ENCODE assay signal across 8 cellular contexts in the genomic region with DNA sequence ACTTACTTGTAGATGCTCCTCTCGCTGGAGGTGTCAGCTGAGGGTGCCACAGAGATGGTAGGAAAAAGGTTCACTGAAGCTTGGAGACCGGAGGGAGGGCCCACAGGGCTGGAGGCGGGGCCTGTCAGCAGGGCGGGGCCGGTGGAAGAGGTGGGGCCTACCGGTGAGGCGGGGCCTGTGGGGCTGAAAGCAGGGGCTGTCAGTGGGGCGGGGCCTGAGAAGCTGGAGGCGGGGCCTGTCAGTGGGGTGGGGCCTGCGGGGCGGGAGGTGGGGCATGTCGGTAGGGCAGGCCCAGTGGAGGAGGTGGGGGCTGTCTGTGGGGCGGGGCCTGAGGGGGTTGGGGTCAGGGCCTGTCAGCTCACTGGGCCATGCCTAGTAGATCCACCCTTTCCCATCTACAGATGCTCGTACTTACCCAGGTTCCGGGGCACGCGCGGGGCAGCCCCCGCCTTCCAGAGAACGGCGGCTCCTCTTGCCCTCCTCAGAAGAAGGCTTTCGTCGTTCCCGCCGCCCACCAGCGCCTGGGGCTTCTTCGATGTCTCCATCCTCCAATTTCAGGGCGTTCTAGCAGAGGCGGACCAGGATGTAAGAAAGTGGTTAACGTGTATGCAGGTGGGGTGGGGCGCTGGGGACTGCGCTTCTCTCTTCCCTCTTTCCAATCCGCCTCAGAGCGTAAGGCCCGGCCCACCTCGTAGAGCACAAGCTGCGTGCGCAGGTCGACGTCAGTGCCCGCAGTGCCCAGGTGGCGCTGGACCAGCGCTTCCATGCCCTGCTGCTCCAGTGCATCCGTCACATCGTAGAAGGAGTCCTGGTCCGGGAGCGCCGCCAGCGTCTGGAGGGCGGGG. TPM values are rescaled to one million over a fixed set of nuclear protein-coding genes. Genes with fewer than 3 reads are reported as not detected.
DNase-seq lines count a peak whose midpoint lies in the region; ATAC-seq and TF ChIP-seq lines count a peak whose summit lies in the region.

No MANE protein-coding gene starts in this region.

- DNase-seq in NCI-H748 (lab: John Stamatoyannopoulos, UW; ENCODE audit: unreplicated experiment) (peak; percentile 8), NCI-H748 treated with DMSO at 0.1 percent for 48 hours (lab: John Stamatoyannopoulos, UW) (no peak), OCI-LY7 (ENCODE audit: low spot score) (peak; percentile 83), fibroblast of villous mesenchyme (ENCODE audit: low read depth) (peak; percentile 56), NCI-H1694 treated with DMSO at 0.1 percent for 48 hours (lab: John Stamatoyannopoulos, UW) (no peak)
- DNase-seq in activated T-cell treated with anti-CD3 and anti-CD28 coated beads, Interleukin-2, amount 50 U/mL, for 4 hours, result peak; percentile 57
- peak; percentile 81 to 83 for DNase-seq in stimulated activated CD4-positive, alpha-beta T cell treated with anti-CD3 and anti-CD28 coated beads, Interleukin-2, amount 100 ng/mL, for 24 hours

- intact Hi-C loops in OCI-LY7 (cut with micrococcal nuclease; ENCODE audit: unreplicated experiment), result no loop called here

- peak overlapping the region; percentile 77 for H3K4me3 Mint-ChIP-seq in activated T-cell treated with anti-CD3 and anti-CD28 coated beads, Interleukin-2, amount 50 U/mL, for 4 hours

- H3K36me3 ChIP-seq in OCI-LY7 (ENCODE audit: insufficient read depth, low read length), result peaks cover 33% of the 10 kb centered on the region

- CTCF ChIA-PET in OCI-LY7 (lab: Charles Lee; ENCODE audit: unreplicated experiment), result interaction anchor here (0.6 kb wide), 1 partner anchor 10 kb away, joined by 7 read pairs; a partner anchor contains a TSS

- H3K4me1 Mint-ChIP-seq in activated T-cell treated with anti-CD3 and anti-CD28 coated beads, Interleukin-2, amount 50 U/mL, for 4 hours (ENCODE audit: low read depth), result peaks cover 16% of the 10 kb centered on the region

- no peaks in the 10 kb centered on the region for H3K9me3 Mint-ChIP-seq in activated T-cell treated with anti-CD3 and anti-CD28 coated beads, Interleukin-2, amount 50 U/mL, for 4 hours

- no TSS peak for BruUV-seq in OCI-LY7 (replicated peaks; lab: Mats Ljungman, UMichigan)

- H3K4me3 ChIP-seq in OCI-LY7 (ENCODE audit: low read depth, low read length, poor library complexity, severe bottlenecking) (no peak overlapping the region), fibroblast of villous mesenchyme (ENCODE audit: low read depth, low read length) (no peak overlapping the region)

- H3K27ac ChIP-seq in OCI-LY7 (ENCODE audit: low read depth, low read length, poor library complexity, severe bottlenecking), result no peak overlapping the region

- no peaks in the 10 kb centered on the region for H3K79me2 ChIP-seq in OCI-LY7 (ENCODE audit: insufficient read depth, low read depth, low read length)

- peaks cover 29% of the 10 kb centered on the region for H3K36me3 Mint-ChIP-seq in activated T-cell treated with anti-CD3 and anti-CD28 coated beads, Interleukin-2, amount 50 U/mL, for 4 hours (ENCODE audit: insufficient read depth)

- TF ChIP-seq CTCF in OCI-LY7 (conservative IDR thresholded peaks at IDR 0.05; ENCODE audit: low read length) (no peak), fibroblast of villous mesenchyme (IDR thresholded peaks at IDR 0.05; ENCODE audit: insufficient read depth, low read depth, low read length) (no peak)

- no peaks in the 10 kb centered on the region for H4K20me1 ChIP-seq in OCI-LY7 (ENCODE audit: insufficient read depth, low read length)

- no peaks in the 10 kb centered on the region for H3K27me3 Mint-ChIP-seq in activated T-cell treated with anti-CD3 and anti-CD28 coated beads, Interleukin-2, amount 50 U/mL, for 4 hours (ENCODE audit: low read depth)

- peaks cover 12% of the 10 kb centered on the region for H3K4me1 ChIP-seq in OCI-LY7 (ENCODE audit: insufficient read depth, low read length, poor library complexity, severe bottlenecking)

- H2AFZ ChIP-seq in OCI-LY7 (ENCODE audit: low read length), result no peak overlapping the region

- peak; percentile 93 to 96 for ATAC-seq in activated T-cell treated with anti-CD3 and anti-CD28 coated beads, Interleukin-2, amount 50 U/mL, for 4 hours
- ATAC-seq in GM18867 (IDR thresholded peaks at IDR 0.05; ENCODE audit: unreplicated experiment), result no peak

- H3K9me2 ChIP-seq in OCI-LY7 (ENCODE audit: insufficient read depth, low read length), result no peaks in the 10 kb centered on the region

- no peak overlapping the region for H3K4me2 ChIP-seq in OCI-LY7 (ENCODE audit: low read length)

- H3K9me3 ChIP-seq in OCI-LY7 (ENCODE audit: low read length), result no peaks in the 10 kb centered on the region

- POLR2A ChIA-PET in OCI-LY7 (lab: Charles Lee), result interaction anchor here (1.3 to 2.1 kb wide), 2 partner anchors 8 to 10 kb away, joined by 7 to 11 read pairs; a partner anchor contains a TSS

RNA-seq across cellular contexts. Expression of a gene that starts 9.8 kb away (rescaled TPM):
- 19.9 and 36.7 TPM in 2 replicates for total RNA-seq in OCI-LY7 (2014; rRNA removed; shearing (Covaris generic))
- 22.5 and 26.4 TPM in 2 replicates for total RNA-seq in OCI-LY7 (2022)
- total RNA-seq in activated T-cell treated with anti-CD3 and anti-CD28 coated beads, Interleukin-2, amount 50 U/mL, for 4 hours, result 100 to 1,000 TPM; 109 to 130 (median 124) TPM
- total RNA-seq in fibroblast of villous mesenchyme, result 25.5 and 29.0 TPM in 2 replicates

RNA-seq across cellular contexts. Expression of a gene that starts 10.5 kb away (rescaled TPM):
- 16.0 and 16.5 TPM in 2 replicates for total RNA-seq in OCI-LY7 (2014; rRNA removed; shearing (Covaris generic))
- total RNA-seq in OCI-LY7 (2022) (44.1 and 55.0 TPM in 2 replicates), fibroblast of villous mesenchyme (22.9 and 24.2 TPM in 2 replicates)
- total RNA-seq in activated T-cell treated with anti-CD3 and anti-CD28 coated beads, Interleukin-2, amount 50 U/mL, for 4 hours, result 10 to 100 TPM; 64.0 to 86.6 (median 70.3) TPM

RNA-seq across cellular contexts. Expression of a gene that starts 12.0 kb away (rescaled TPM):
- total RNA-seq in OCI-LY7 (2014; rRNA removed; shearing (Covaris generic)), result 0.36 and 2.7 TPM in 2 replicates
- total RNA-seq in OCI-LY7 (2022) (3.6 and 4.2 TPM in 2 replicates), fibroblast of villous mesenchyme (1.9 and 2.2 TPM in 2 replicates)
- total RNA-seq in activated T-cell treated with anti-CD3 and anti-CD28 coated beads, Interleukin-2, amount 50 U/mL, for 4 hours, result 1 to 10 TPM; 3.2 to 4.0 (median 3.6) TPM

RNA-seq across cellular contexts. Expression of a gene that starts 37.8 kb away (rescaled TPM):
- total RNA-seq in OCI-LY7 (2014; rRNA removed; shearing (Covaris generic)), result 7.7 and 7.8 TPM in 2 replicates
- total RNA-seq in OCI-LY7 (2022), result 7.6 and 9.0 TPM in 2 replicates
- 1 to 10 TPM; 5.1 to 5.9 (median 5.3) TPM for total RNA-seq in activated T-cell treated with anti-CD3 and anti-CD28 coated beads, Interleukin-2, amount 50 U/mL, for 4 hours
- 0.43 and 0.64 TPM in 2 replicates for total RNA-seq in fibroblast of villous mesenchyme

RNA-seq across cellular contexts. Expression of a gene that starts 42.6 kb away (rescaled TPM):
- not detected in 2 replicates for total RNA-seq in OCI-LY7 (2014; rRNA removed; shearing (Covaris generic))
- total RNA-seq in OCI-LY7 (2022), result 0.51 and 1.3 TPM in 2 replicates
- 10 to 100 TPM; 30.0 to 41.6 (median 37.0) TPM for total RNA-seq in activated T-cell treated with anti-CD3 and anti-CD28 coated beads, Interleukin-2, amount 50 U/mL, for 4 hours
- total RNA-seq in fibroblast of villous mesenchyme, result 18.1 and 19.6 TPM in 2 replicates

Comparison
In these comparisons a context has a peak if more than half of its experiments do, and no peak if none do; other contexts are left out.
1. DNase-seq: peak in NCI-H748 (single experiment), OCI-LY7 (single experiment), activated T-cell treated with anti-CD3 and anti-CD28 coated beads, Interleukin-2, amount 50 U/mL, for 4 hours (single experiment), fibroblast of villous mesenchyme (single experiment) and stimulated activated CD4-positive, alpha-beta T cell treated with anti-CD3 and anti-CD28 coated beads, Interleukin-2, amount 100 ng/mL, for 24 hours (2 of 2); none in NCI-H748 treated with DMSO at 0.1 percent for 48 hours (single experiment) and NCI-H1694 treated with DMSO at 0.1 percent for 48 hours (single experiment).